10 cellular contexts compared by ENCODE assay signal in genomic region chr17:40072481-40073346, GRCh38. TPM values are rescaled to one million over a fixed set of nuclear protein-coding genes. Genes with fewer than 3 reads are reported as not detected.
A peak's percentile ranks its signal among the peaks of the same experiment; 100 is the strongest.
DNase-seq lines count a peak whose midpoint lies in the region; ATAC-seq and TF ChIP-seq lines count a peak whose summit lies in the region.
"Had no signal": no experiment of that assay in that cellular context is flagged by ENCODE, and none has a peak within 500 bp of the region (broad histone marks: within the 10 kb centered on the region; RNA-seq: fewer than 3 reads in every experiment).

No MANE protein-coding gene starts in this region.

- H3K27ac Mint-ChIP-seq in naive thymus-derived CD8-positive, alpha-beta T cell = peak overlapping the region; percentile 41 to 96 (median 82)

- no peaks in the 10 kb centered on the region for H3K9me3 ChIP-seq in cardiac muscle cell (ENCODE audit: low read depth)
- no peaks in the 10 kb centered on the region for H3K9me3 ChIP-seq in uterus

- H3K4me3 ChIP-seq in cardiac muscle cell (no peak overlapping the region), uterus (peak overlapping the region; percentile 2 to 21)

- intact Hi-C loops in Right ventricle myocardium inferior (cut with DNase I) (loop anchor here (5.0 kb wide), 1 partner anchor 35 kb away; no protein-coding TSS in a partner anchor), uterus (cut with DNase I; ENCODE audit: low total_unique reads) (loop anchor here (10.0 kb wide), 1 partner anchor 58 kb away; the partner anchor contains the start of gene CSF3)

- no peak for TF ChIP-seq CTCF in cardiac muscle cell (IDR thresholded peaks at IDR 0.05; ENCODE audit: low read depth, low read length)
- TF ChIP-seq CTCF in uterus (IDR thresholded peaks at IDR 0.05) = no peak

- H3K9me3 Mint-ChIP-seq in naive thymus-derived CD8-positive, alpha-beta T cell = no peaks in the 10 kb centered on the region

- H3K27me3 ChIP-seq in cardiac muscle cell (no peaks in the 10 kb centered on the region), uterus (no peaks in the 10 kb centered on the region)

- peaks cover 52 to 91% (median 87%) of the 10 kb centered on the region in 4 donors for H3K4me1 Mint-ChIP-seq in naive thymus-derived CD8-positive, alpha-beta T cell

- TF ChIP-seq POLR2A in uterus (IDR thresholded peaks at IDR 0.05) = no peak

- H3K36me3 ChIP-seq in cardiac muscle cell = no peaks in the 10 kb centered on the region
- H3K36me3 ChIP-seq in uterus = no peaks in the 10 kb centered on the region

- DNase-seq in cardiac muscle cell (ENCODE audit: low read depth in 1 of 2, low spot score in 1 of 2) = peak in 1 of 2 donors; percentile 45
- no peak for DNase-seq in Right ventricle myocardium inferior (ENCODE audit: missing footprints)
- no peak for DNase-seq in naive thymus-derived CD8-positive, alpha-beta T cell
- peak; percentile 52 to 55 for DNase-seq in uterus
- DNase-seq: T-helper 2 cell had no signal

- peak overlapping the region in 5 of 10 donors; percentile 10 to 61 (median 30) for H3K4me3 Mint-ChIP-seq in naive thymus-derived CD8-positive, alpha-beta T cell
- H3K4me3 Mint-ChIP-seq: B cell had no signal

- POLR2A ChIA-PET in naive thymus-derived CD8-positive, alpha-beta T cell (lab: Charles Lee) = interaction anchor here (1.0 to 17.1 kb wide), 8 partner anchors 9 to 96 kb away, joined by 3 to 260 read pairs (median 6); partner anchors contain the start of genes MED24, NR1D1 and THRA

- H3K27me3 Mint-ChIP-seq in naive thymus-derived CD8-positive, alpha-beta T cell = no peaks in the 10 kb centered on the region
- H3K27me3 Mint-ChIP-seq: B cell had no signal

- H3K27ac ChIP-seq in cardiac muscle cell (peak overlapping the region; percentile 89), cingulate gyrus (ENCODE audit: low read depth, low read length) (peak overlapping the region; percentile 100), uterus (peak overlapping the region; percentile 98)

- ATAC-seq in Right ventricle myocardium inferior (no peak), HG02678 (IDR thresholded peaks at IDR 0.05; ENCODE audit: unreplicated experiment) (no peak), HG03095 (IDR thresholded peaks at IDR 0.05; ENCODE audit: unreplicated experiment) (no peak), HG02870 (IDR thresholded peaks at IDR 0.05; ENCODE audit: unreplicated experiment) (no peak)
- no peak for ATAC-seq in naive thymus-derived CD8-positive, alpha-beta T cell

- H3K4me1 ChIP-seq in cardiac muscle cell (ENCODE audit: low read depth) = peaks cover 80% of the 10 kb centered on the region
- peaks cover 14 to 48% of the 10 kb centered on the region in 2 donors for H3K4me1 ChIP-seq in uterus

- peaks cover 0 to 16% (median 0%) of the 10 kb centered on the region in 3 donors for H3K36me3 Mint-ChIP-seq in naive thymus-derived CD8-positive, alpha-beta T cell

RNA-seq across cellular contexts. Expression of gene THRA, which starts 9.9 kb away (rescaled TPM):
- total RNA-seq in cardiac muscle cell (78.1 and 87.0 TPM in 2 replicates), Right ventricle myocardium inferior (88.3 TPM), uterus (100 to 1,000 TPM in 1 of 4 donors, 10 to 100 TPM in 3; 19.7 to 124 (median 63.1) TPM)
- polyA plus RNA-seq in cardiac muscle cell = 58.1 and 65.4 TPM in 2 replicates
- total RNA-seq in naive thymus-derived CD8-positive, alpha-beta T cell = 10 to 100 TPM; 53.6 to 54.2 TPM
- polyA plus RNA-seq in naive thymus-derived CD8-positive, alpha-beta T cell = 10 to 100 TPM; 11.3 to 23.3 (median 22.2) TPM

RNA-seq across cellular contexts. Expression of gene MED24, which starts 18.5 kb away (rescaled TPM):
- total RNA-seq in cardiac muscle cell = 116 and 125 TPM in 2 replicates
- polyA plus RNA-seq in cardiac muscle cell = 102 and 121 TPM in 2 replicates
- 53.9 TPM for total RNA-seq in Right ventricle myocardium inferior
- total RNA-seq in naive thymus-derived CD8-positive, alpha-beta T cell = 100 to 1,000 TPM; 104 TPM
- polyA plus RNA-seq in naive thymus-derived CD8-positive, alpha-beta T cell = 10 to 100 TPM; 37.3 to 67.7 (median 42.1) TPM
- total RNA-seq in uterus = 100 to 1,000 TPM in 1 of 4 donors, 10 to 100 TPM in 3; 17.6 to 111 (median 44.7) TPM

RNA-seq across cellular contexts. Expression of gene NR1D1, which starts 27.7 kb away (rescaled TPM):
- 1.2 and 3.7 TPM in 2 replicates for total RNA-seq in cardiac muscle cell
- polyA plus RNA-seq in cardiac muscle cell = 1.7 and 4.2 TPM in 2 replicates
- 24.9 TPM for total RNA-seq in Right ventricle myocardium inferior
- 10 to 100 TPM; 18.2 to 19.2 TPM for total RNA-seq in naive thymus-derived CD8-positive, alpha-beta T cell
- 1 to 10 TPM; 3.9 to 9.9 (median 6.4) TPM for polyA plus RNA-seq in naive thymus-derived CD8-positive, alpha-beta T cell
- total RNA-seq in uterus = 10 to 100 TPM in 1 of 4 donors, 1 to 10 TPM in 3; 2.0 to 92.1 (median 4.7) TPM

RNA-seq across cellular contexts. Expression of gene MSL1, which starts 49.1 kb away (rescaled TPM):
- total RNA-seq in cardiac muscle cell = 96.8 and 104 TPM in 2 replicates
- polyA plus RNA-seq in cardiac muscle cell = 27.3 and 33.2 TPM in 2 replicates
- total RNA-seq in Right ventricle myocardium inferior = 51.4 TPM
- total RNA-seq in naive thymus-derived CD8-positive, alpha-beta T cell = 100 to 1,000 TPM; 132 to 135 TPM
- polyA plus RNA-seq in naive thymus-derived CD8-positive, alpha-beta T cell = 10 to 100 TPM in 1 of 3 donors, 1 to 10 TPM in 2; 6.8 to 12.8 (median 9.2) TPM
- 100 to 1,000 TPM in 1 of 4 donors, 10 to 100 TPM in 3; 51.0 to 151 (median 77.6) TPM for total RNA-seq in uterus

RNA-seq across cellular contexts. Expression of gene CSF3, which starts 57.5 kb away (rescaled TPM):
- total RNA-seq in cardiac muscle cell = not detected in 2 replicates
- polyA plus RNA-seq in cardiac muscle cell = not detected in 2 replicates
- total RNA-seq in Right ventricle myocardium inferior = not detected
- not detected for total RNA-seq in naive thymus-derived CD8-positive, alpha-beta T cell
- polyA plus RNA-seq in naive thymus-derived CD8-positive, alpha-beta T cell = not detected
- 1 to 10 TPM in 1 of 4 donors, under 1 TPM in 1, not detected in 2; 0.29 to 5.0 TPM for total RNA-seq in uterus
- total RNA-seq: B cell had no signal

Comparison
In these comparisons a context has a peak if more than half of its experiments do, and no peak if none do; other contexts are left out.
1. DNase-seq: peak in uterus (2 of 2); none in Right ventricle myocardium inferior (single experiment) and naive thymus-derived CD8-positive, alpha-beta T cell (0 of 10).
2. Peak in every context shown above with its lines, with median percentiles within 50 percentile points of each other: H3K27ac ChIP-seq.